ENCODE assay signal across 13 cellular contexts in genomic region chr1:10637833-10638558, GRCh38.
DNase-seq lines count a peak whose midpoint lies in the region; ATAC-seq and TF ChIP-seq lines count a peak whose summit lies in the region.
"Had no signal": no experiment of that assay in that cellular context is flagged by ENCODE, and none has a peak within 500 bp of the region (broad histone marks: within the 10 kb centered on the region; RNA-seq: fewer than 3 reads in every experiment).

No MANE protein-coding gene starts in this region.

- H3K4me1 Mint-ChIP-seq in MCF 10A (ENCODE audit: insufficient read depth, unreplicated experiment): peaks cover 10% of the 10 kb centered on the region

- H3K27me3 Mint-ChIP-seq in MCF 10A (ENCODE audit: insufficient read depth, unreplicated experiment): no peaks in the 10 kb centered on the region

- intact Hi-C loops in breast epithelium (cut with DNase I; ENCODE audit: low total_unique reads) (no loop called here), MCF 10A (cut with micrococcal nuclease) (loop anchor here (5.0 kb wide), 1 partner anchor 126 kb away; no protein-coding TSS in a partner anchor), transverse colon (cut with DNase I; ENCODE audit: low total_unique reads) (no loop called here)

- ATAC-seq in HG02970 (IDR thresholded peaks at IDR 0.05; ENCODE audit: low FRiP score, unreplicated experiment) (no peak), HG02642 (IDR thresholded peaks at IDR 0.05; ENCODE audit: poor library complexity, unreplicated experiment) (no peak)

- no peak for TF ChIP-seq EP300 in transverse colon (IDR thresholded peaks at IDR 0.05; ENCODE audit: low read depth)

- H3K27ac ChIP-seq in breast epithelium (peak overlapping the region; percentile 88 to 95), mesendoderm (ENCODE audit: low read depth, low read length) (no peak overlapping the region), transverse colon (peak overlapping the region; percentile 55 to 70 (median 62))
- H3K27ac ChIP-seq: neutrophil had no signal

- CTCF ChIA-PET in MCF 10A (lab: Yijun Ruan, JAX): no interaction called here

- H3K36me3 ChIP-seq in breast epithelium (no peaks in the 10 kb centered on the region), mesendoderm (ENCODE audit: control insufficient read depth, insufficient read depth, low read length) (no peaks in the 10 kb centered on the region), transverse colon (peaks cover 0 to 5% (median 0%) of the 10 kb centered on the region in 4 donors)

- no peaks in the 10 kb centered on the region for H3K79me1 ChIP-seq in mesendoderm (ENCODE audit: low read length)

- DNase-seq in breast epithelium (ENCODE audit: low spot score in 2 of 2) (no peak), MCF 10A (ENCODE audit: unreplicated experiment) (no peak), astrocyte of the spinal cord (ENCODE audit: low read depth, low spot score) (no peak), mesendoderm (no peak), transverse colon (no peak)
- no peak for DNase-seq in activated CD4-positive, CD25-positive, alpha-beta regulatory T cell (lab: John Stamatoyannopoulos, UW)
- DNase-seq: amygdala, KBM-7, NCI-H2107 had no signal

- H2BK5ac ChIP-seq in mesendoderm (ENCODE audit: low read length): no peak overlapping the region

- TF ChIP-seq CTCF in breast epithelium (IDR thresholded peaks at IDR 0.05) (no peak), MCF 10A (IDR thresholded peaks at IDR 0.05; ENCODE audit: unreplicated experiment) (no peak), astrocyte of the spinal cord (IDR thresholded peaks at IDR 0.05; ENCODE audit: low read depth, low read length) (no peak), transverse colon (IDR thresholded peaks at IDR 0.05) (no peak)

- H3K27ac Mint-ChIP-seq in MCF 10A (ENCODE audit: low read depth, unreplicated experiment): no peak overlapping the region
- H3K27ac Mint-ChIP-seq: T-helper 2 cell treated with Interferon-gamma antibody and Interleukin-4, amounts not matched to agents 5 μg/mL and 100 μg/mL, for 36 hours had no signal

- H3K4me2 ChIP-seq in mesendoderm (ENCODE audit: low read length): peak overlapping the region; percentile 59

- no CpG with 5 or more reads among the region's 29 CpGs for WGBS in mesendoderm (ENCODE audit: extremely low coverage, insufficient coverage, low lambda C conversion rate)
- WGBS in transverse colon (ENCODE audit: low coverage in 1 of 2), 2 donors: 62 to 72% methylated on average over 4 to 21 of the region's 29 CpGs

- H3K56ac ChIP-seq in mesendoderm (ENCODE audit: low read length): peak overlapping the region; percentile 85

- H3K4me3 ChIP-seq in breast epithelium (peak overlapping the region; percentile 27 to 52 (median 28)), astrocyte of the spinal cord (ENCODE audit: low read depth, low read length) (peak overlapping the region; percentile 12), mesendoderm (ENCODE audit: low read length) (no peak overlapping the region), transverse colon (peak overlapping the region in 2 of 4 donors; percentile 1 to 8)

- H3K9me3 Mint-ChIP-seq in MCF 10A (ENCODE audit: unreplicated experiment): no peaks in the 10 kb centered on the region
- H3K9me3 Mint-ChIP-seq: T-helper 2 cell treated with Interferon-gamma antibody and Interleukin-4, amounts not matched to agents 5 μg/mL and 100 μg/mL, for 36 hours had no signal

- H3K27me3 ChIP-seq in breast epithelium (peaks cover 0 to 2% of the 10 kb centered on the region in 2 donors), mesendoderm (ENCODE audit: insufficient read depth, low read length, poor library complexity) (no peaks in the 10 kb centered on the region), transverse colon (no peaks in the 10 kb centered on the region)

- H2BK120ac ChIP-seq in mesendoderm (ENCODE audit: low read depth, low read length): no peak overlapping the region

- H2BK15ac ChIP-seq in mesendoderm (replicated peaks; ENCODE audit: low read depth): no peak overlapping the region

- H3K4me3 Mint-ChIP-seq in MCF 10A (ENCODE audit: unreplicated experiment): no peak overlapping the region
- H3K4me3 Mint-ChIP-seq: T-helper 2 cell treated with Interferon-gamma antibody and Interleukin-4, amounts not matched to agents 5 μg/mL and 100 μg/mL, for 36 hours had no signal

- POLR2A ChIA-PET in MCF 10A (lab: Yijun Ruan, JAX): no interaction called here

- H4K5ac ChIP-seq in mesendoderm (ENCODE audit: low read length): no peak overlapping the region

- BruUV-seq in MCF 10A (replicated peaks; lab: Mats Ljungman, UMichigan): no TSS peak

- H3K4me1 ChIP-seq in breast epithelium (peaks cover 26 to 37% of the 10 kb centered on the region in 2 donors), mesendoderm (ENCODE audit: control insufficient read depth, low read depth, low read length) (no peaks in the 10 kb centered on the region), transverse colon (peaks cover 15 to 40% (median 17%) of the 10 kb centered on the region in 4 donors)

- no peak overlapping the region for H3K23ac ChIP-seq in mesendoderm (ENCODE audit: low read length)

- H3K18ac ChIP-seq in mesendoderm (ENCODE audit: low read length): peak overlapping the region; percentile 13

- H4K8ac ChIP-seq in mesendoderm (ENCODE audit: low read depth, low read length): no peak overlapping the region

- no peak overlapping the region for H3K4ac ChIP-seq in mesendoderm (ENCODE audit: low read depth, low read length)

- H3K9me3 ChIP-seq in breast epithelium: no peaks in the 10 kb centered on the region
- H3K9me3 ChIP-seq in transverse colon: no peaks in the 10 kb centered on the region
- H3K9me3 ChIP-seq: neutrophil had no signal

- H3K9ac ChIP-seq in mesendoderm (ENCODE audit: low read length): peak overlapping the region; percentile 49

- no peaks in the 10 kb centered on the region for H3K79me2 ChIP-seq in mesendoderm (ENCODE audit: control insufficient read depth, insufficient read depth, low read length)

- no peak overlapping the region for H2AK5ac ChIP-seq in mesendoderm (ENCODE audit: low read length)

- in situ Hi-C loops in astrocyte of the spinal cord (cut with HindIII; ENCODE audit: low sequenced_read_pairs) (no loop called here), transverse colon (cut with MboI; ENCODE audit: low pct_ligation_motif_present in 1 of 4, low pct_unique_long_range_greater_than_20kb in 1 of 4, low sequenced_read_pairs in 3 of 4) (no loop called here)

- no peak for TF ChIP-seq POLR2A in breast epithelium (IDR thresholded peaks at IDR 0.05)
- no peak for TF ChIP-seq POLR2A in transverse colon (IDR thresholded peaks at IDR 0.05)

- H3K36me3 Mint-ChIP-seq in MCF 10A (ENCODE audit: insufficient read depth, unreplicated experiment): peaks cover 5% of the 10 kb centered on the region
